12 cellular contexts compared by ENCODE assay signal in the genomic region with DNA sequence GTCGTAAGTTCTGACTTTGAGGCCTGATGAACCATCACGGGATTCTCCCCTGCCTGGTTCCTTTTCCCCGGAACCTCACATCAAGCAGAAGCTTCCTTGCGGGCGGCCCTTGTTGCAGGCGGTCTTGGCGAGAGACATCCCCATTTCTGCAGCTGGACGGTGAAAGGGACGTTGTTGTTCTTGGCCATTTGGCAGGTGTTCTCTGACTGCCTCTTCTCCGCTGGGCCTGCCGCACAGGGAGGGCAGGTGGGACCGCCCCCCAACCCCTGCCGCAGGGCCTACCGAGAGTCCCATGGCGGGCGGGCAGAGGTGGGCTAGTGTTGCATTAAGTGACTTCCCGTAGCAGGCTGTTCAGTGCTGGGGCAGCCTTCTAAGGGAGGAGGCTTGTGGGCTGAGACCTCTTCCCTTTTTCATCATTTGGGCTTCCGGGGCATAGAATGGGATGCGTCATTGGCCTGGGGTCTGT. TPM values are rescaled to one million over a fixed set of nuclear protein-coding genes. Genes with fewer than 3 reads are reported as not detected.
A peak's percentile ranks its signal among the peaks of the same experiment; 100 is the strongest.
DNase-seq lines count a peak whose midpoint lies in the region; ATAC-seq and TF ChIP-seq lines count a peak whose summit lies in the region.
"Had no signal": no experiment of that assay in that cellular context is flagged by ENCODE, and none has a peak within 500 bp of the region (broad histone marks: within the 10 kb centered on the region; RNA-seq: fewer than 3 reads in every experiment).

No MANE protein-coding gene starts in this region.

- peak; percentile 88 to 89 for DNase-seq in AML-193 (lab: John Stamatoyannopoulos, UW)
- DNase-seq in activated CD8-positive, alpha-beta memory T cell treated with anti-CD3 and anti-CD28 coated beads, Interleukin-2, amount 10 ng/mL, durations not matched to agents 7 days and 5 days, result peak; percentile 72
- no peak for DNase-seq in lung (ENCODE audit: low spot score)
- no peak for DNase-seq in ACHN
- DNase-seq in cerebellar nuclear complex (lab: John Stamatoyannopoulos, UW), result no peak
- no peak for DNase-seq in putamen (ENCODE audit: low spot score)
- DNase-seq: H7, NCI-H1930, nephron progenitor cell had no signal

- peaks cover 6 to 13% of the 10 kb centered on the region in 2 donors for H3K4me1 ChIP-seq in lung (ENCODE audit: control insufficient read depth in 2 of 2, insufficient read depth in 2 of 2, low read length in 2 of 2)

- ATAC-seq in HG02759 (IDR thresholded peaks at IDR 0.05; ENCODE audit: unreplicated experiment) (peak; percentile 45), lung (ENCODE audit: insufficient read depth, low FRiP score) (peak; percentile 65), HG02840 (IDR thresholded peaks at IDR 0.05; ENCODE audit: low FRiP score, unreplicated experiment) (no peak)
- peak; percentile 42 for ATAC-seq in activated CD8-positive, alpha-beta memory T cell treated with anti-CD3 and anti-CD28 coated beads, Interleukin-2, amount 10 ng/mL, durations not matched to agents 7 days and 5 days

- no peaks in the 10 kb centered on the region for H3K27me3 Mint-ChIP-seq in activated CD8-positive, alpha-beta memory T cell treated with anti-CD3 and anti-CD28 coated beads, Interleukin-2, amount 10 ng/mL, durations not matched to agents 7 days and 5 days
- H3K27me3 Mint-ChIP-seq: CD4-positive, alpha-beta memory T cell had no signal

- peak overlapping the region; percentile 66 for H3K4me3 Mint-ChIP-seq in activated CD8-positive, alpha-beta memory T cell treated with anti-CD3 and anti-CD28 coated beads, Interleukin-2, amount 10 ng/mL, durations not matched to agents 7 days and 5 days
- H3K4me3 Mint-ChIP-seq: nephron progenitor cell had no signal

- TF ChIP-seq CTCF in lung (IDR thresholded peaks at IDR 0.05; ENCODE audit: control extremely low read depth, extremely low read depth), result no peak

- 37 to 66% methylated on average over 19 of the region's 19 CpGs for WGBS in lung, 2 donors

- H3K27ac Mint-ChIP-seq in activated CD8-positive, alpha-beta memory T cell treated with anti-CD3 and anti-CD28 coated beads, Interleukin-2, amount 10 ng/mL, durations not matched to agents 7 days and 5 days, result peak overlapping the region; percentile 92
- H3K27ac Mint-ChIP-seq: nephron progenitor cell had no signal

- H3K9me3 ChIP-seq in lung (ENCODE audit: control insufficient read depth in 2 of 2, insufficient read depth in 1 of 2, low read length in 1 of 2), result no peaks in the 10 kb centered on the region

- H3K27me3 ChIP-seq in lung (ENCODE audit: control insufficient read depth, insufficient read depth), result no peaks in the 10 kb centered on the region

- H3K4me1 Mint-ChIP-seq in activated CD8-positive, alpha-beta memory T cell treated with anti-CD3 and anti-CD28 coated beads, Interleukin-2, amount 10 ng/mL, durations not matched to agents 7 days and 5 days, result peaks cover 32% of the 10 kb centered on the region

- in situ Hi-C loops in ACHN (cut with HindIII; ENCODE audit: low pct_ligation_motif_present, low pct_unique_long_range_greater_than_20kb, low sequenced_read_pairs), result no loop called here

- H3K27ac ChIP-seq in lung (ENCODE audit: low read depth in 1 of 2, low read length in 1 of 2), result peak overlapping the region; percentile 55 to 82

- H3K36me3 ChIP-seq in lung (ENCODE audit: control insufficient read depth in 2 of 2, insufficient read depth in 2 of 2, low read length in 2 of 2), result no peaks in the 10 kb centered on the region

- CTCF ChIA-PET in activated CD8-positive, alpha-beta memory T cell treated with anti-CD3 and anti-CD28 coated beads, Interleukin-2, amount 10 ng/mL, durations not matched to agents 7 days and 5 days (lab: Charles Lee), result interaction anchor here (1.1 kb wide), 1 partner anchor 19 kb away, joined by 3 read pairs; no protein-coding TSS in a partner anchor

- H3K36me3 Mint-ChIP-seq in activated CD8-positive, alpha-beta memory T cell treated with anti-CD3 and anti-CD28 coated beads, Interleukin-2, amount 10 ng/mL, durations not matched to agents 7 days and 5 days, result no peaks in the 10 kb centered on the region
- H3K36me3 Mint-ChIP-seq: CD4-positive, alpha-beta memory T cell had no signal

- H3K4me3 ChIP-seq in lung, result no peak overlapping the region

- H3K9me3 Mint-ChIP-seq in activated CD8-positive, alpha-beta memory T cell treated with anti-CD3 and anti-CD28 coated beads, Interleukin-2, amount 10 ng/mL, durations not matched to agents 7 days and 5 days (ENCODE audit: low read depth), result no peaks in the 10 kb centered on the region
- H3K9me3 Mint-ChIP-seq: CD4-positive, alpha-beta memory T cell; nephron progenitor cell had no signal

RNA-seq across cellular contexts. Expression of gene GRAMD4, which starts 26.9 kb away (rescaled TPM):
- 10 to 100 TPM; 35.4 to 44.6 TPM for total RNA-seq in activated CD8-positive, alpha-beta memory T cell treated with anti-CD3 and anti-CD28 coated beads, Interleukin-2, amount 10 ng/mL, durations not matched to agents 7 days and 5 days
- 10 to 100 TPM; 18.0 to 67.7 TPM for total RNA-seq in lung
- 10 to 100 TPM; 16.3 to 24.4 TPM for polyA plus RNA-seq in lung

RNA-seq across cellular contexts. Expression of gene CELSR1, which starts 55.8 kb away (rescaled TPM):
- total RNA-seq in activated CD8-positive, alpha-beta memory T cell treated with anti-CD3 and anti-CD28 coated beads, Interleukin-2, amount 10 ng/mL, durations not matched to agents 7 days and 5 days, result under 1 TPM; 0.06 to 0.12 TPM
- 10 to 100 TPM; 36.1 to 65.9 TPM for total RNA-seq in lung
- 10 to 100 TPM; 14.0 to 29.3 TPM for polyA plus RNA-seq in lung

Comparison
In these comparisons a context has a peak if more than half of its experiments do, and no peak if none do; other contexts are left out.
1. DNase-seq: peak in AML-193 (2 of 2) and activated CD8-positive, alpha-beta memory T cell treated with anti-CD3 and anti-CD28 coated beads, Interleukin-2, amount 10 ng/mL, durations not matched to agents 7 days and 5 days (single experiment); none in lung (single experiment), ACHN (single experiment), cerebellar nuclear complex (0 of 2) and putamen (single experiment).
2. RNA of gene CELSR1, which starts 55.8 kb away (total RNA-seq): 36.1 to 65.9 TPM in lung; 0.06 to 0.12 TPM in activated CD8-positive, alpha-beta memory T cell treated with anti-CD3 and anti-CD28 coated beads, Interleukin-2, amount 10 ng/mL, durations not matched to agents 7 days and 5 days; every median in the first group is over 10 times any median in the second.